1 cellular context compared by ENCODE assay signal in the genomic region with DNA sequence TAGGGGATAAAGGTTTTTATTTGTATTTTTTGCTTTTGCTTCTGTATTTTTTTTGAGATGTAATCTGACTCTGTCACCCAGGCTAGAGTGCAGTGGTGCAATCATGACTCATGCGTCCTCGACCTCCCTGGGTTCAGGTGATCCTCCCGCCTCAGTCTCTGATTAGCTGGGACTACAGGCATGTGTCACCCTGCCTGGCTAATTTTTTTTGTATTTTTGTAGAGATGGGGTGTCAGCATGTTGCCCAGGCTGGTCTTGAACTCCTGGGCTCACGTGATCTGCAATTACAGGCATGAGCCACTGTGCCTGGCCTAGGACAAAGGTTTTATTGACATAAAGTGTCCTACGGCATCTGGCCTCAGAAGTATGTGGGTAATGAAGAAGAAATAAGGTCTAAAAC.
TF ChIP-seq lines count a peak whose summit lies in the region.

No MANE protein-coding gene starts in this region.

TF ChIP-seq in HepG2, 621 proteins besides CTCF, POLR2A, EP300 and RAD21 (continued from another document):
- TF ChIP-seq, protein P1, sequence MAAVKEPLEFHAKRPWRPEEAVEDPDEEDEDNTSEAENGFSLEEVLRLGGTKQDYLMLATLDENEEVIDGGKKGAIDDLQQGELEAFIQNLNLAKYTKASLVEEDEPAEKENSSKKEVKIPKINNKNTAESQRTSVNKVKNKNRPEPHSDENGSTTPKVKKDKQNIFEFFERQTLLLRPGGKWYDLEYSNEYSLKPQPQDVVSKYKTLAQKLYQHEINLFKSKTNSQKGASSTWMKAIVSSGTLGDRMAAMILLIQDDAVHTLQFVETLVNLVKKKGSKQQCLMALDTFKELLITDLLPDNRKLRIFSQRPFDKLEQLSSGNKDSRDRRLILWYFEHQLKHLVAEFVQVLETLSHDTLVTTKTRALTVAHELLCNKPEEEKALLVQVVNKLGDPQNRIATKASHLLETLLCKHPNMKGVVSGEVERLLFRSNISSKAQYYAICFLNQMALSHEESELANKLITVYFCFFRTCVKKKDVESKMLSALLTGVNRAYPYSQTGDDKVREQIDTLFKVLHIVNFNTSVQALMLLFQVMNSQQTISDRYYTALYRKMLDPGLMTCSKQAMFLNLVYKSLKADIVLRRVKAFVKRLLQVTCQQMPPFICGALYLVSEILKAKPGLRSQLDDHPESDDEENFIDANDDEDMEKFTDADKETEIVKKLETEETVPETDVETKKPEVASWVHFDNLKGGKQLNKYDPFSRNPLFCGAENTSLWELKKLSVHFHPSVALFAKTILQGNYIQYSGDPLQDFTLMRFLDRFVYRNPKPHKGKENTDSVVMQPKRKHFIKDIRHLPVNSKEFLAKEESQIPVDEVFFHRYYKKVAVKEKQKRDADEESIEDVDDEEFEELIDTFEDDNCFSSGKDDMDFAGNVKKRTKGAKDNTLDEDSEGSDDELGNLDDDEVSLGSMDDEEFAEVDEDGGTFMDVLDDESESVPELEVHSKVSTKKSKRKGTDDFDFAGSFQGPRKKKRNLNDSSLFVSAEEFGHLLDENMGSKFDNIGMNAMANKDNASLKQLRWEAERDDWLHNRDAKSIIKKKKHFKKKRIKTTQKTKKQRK (IDR thresholded peaks at IDR 0.05; ENCODE audit: low read length): no peak
- TF ChIP-seq ONECUT2 (CRISPR knock-in tag; IDR thresholded peaks at IDR 0.05) (no peak), ZFP82 (CRISPR knock-in tag; IDR thresholded peaks at IDR 0.05; ENCODE audit: borderline replicate concordance) (no peak), THAP11 (CRISPR knock-in tag; IDR thresholded peaks at IDR 0.05) (no peak), SIX1 (CRISPR knock-in tag; IDR thresholded peaks at IDR 0.05; ENCODE audit: borderline replicate concordance) (no peak), MIER2 (CRISPR knock-in tag; IDR thresholded peaks at IDR 0.05) (no peak), TAF1 (CRISPR knock-in tag; IDR thresholded peaks at IDR 0.05) (no peak), SP1 (IDR thresholded peaks at IDR 0.05) (no peak), SP1 (CRISPR knock-in tag; IDR thresholded peaks at IDR 0.05) (no peak), BCL6 (CRISPR knock-in tag; IDR thresholded peaks at IDR 0.05) (no peak)
- TF ChIP-seq, protein P2, sequence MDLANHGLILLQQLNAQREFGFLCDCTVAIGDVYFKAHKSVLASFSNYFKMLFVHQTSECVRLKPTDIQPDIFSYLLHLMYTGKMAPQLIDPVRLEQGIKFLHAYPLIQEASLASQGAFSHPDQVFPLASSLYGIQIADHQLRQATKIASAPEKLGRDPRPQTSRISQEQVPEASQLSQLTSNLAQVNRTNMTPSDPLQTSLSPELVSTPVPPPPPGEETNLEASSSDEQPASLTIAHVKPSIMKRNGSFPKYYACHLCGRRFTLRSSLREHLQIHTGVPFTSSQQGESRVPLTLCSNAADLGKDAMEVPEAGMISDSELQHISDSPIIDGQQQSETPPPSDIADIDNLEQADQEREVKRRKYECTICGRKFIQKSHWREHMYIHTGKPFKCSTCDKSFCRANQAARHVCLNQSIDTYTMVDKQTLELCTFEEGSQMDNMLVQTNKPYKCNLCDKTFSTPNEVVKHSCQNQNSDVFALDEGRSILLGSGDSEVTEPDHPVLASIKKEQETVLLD (CRISPR knock-in tag; IDR thresholded peaks at IDR 0.05; ENCODE audit: low read depth): no peak
